ENCODE assay signal across 17 cellular contexts in genomic region chr15:52786436-52787122, GRCh38. TPM values are rescaled to one million over a fixed set of nuclear protein-coding genes. Genes with fewer than 3 reads are reported as not detected.
DNase-seq lines count a peak whose midpoint lies in the region; TF ChIP-seq lines count a peak whose summit lies in the region.
"Had no signal": no experiment of that assay in that cellular context is flagged by ENCODE, and none has a peak within 500 bp of the region (broad histone marks: within the 10 kb centered on the region; RNA-seq: fewer than 3 reads in every experiment).

No MANE protein-coding gene starts in this region.

- peak; percentile 22 for DNase-seq in nephron progenitor cell
- no peak for DNase-seq in NCI-H128 (lab: John Stamatoyannopoulos, UW; ENCODE audit: unreplicated experiment)
- no peak for DNase-seq in cortex of kidney (lab: John Stamatoyannopoulos, UW)
- DNase-seq in NCI-H146 treated with DMSO at 0.1 percent for 48 hours (lab: John Stamatoyannopoulos, UW; ENCODE audit: unreplicated experiment): no peak
- no peak for DNase-seq in EL
- DNase-seq: amygdala; CD8-positive, alpha-beta memory T cell; central memory CD4-positive, alpha-beta T cell; DND-41; effector CD8-positive, alpha-beta T cell; NCI-H1105 treated with DMSO at 0.1 percent for 48 hours; ovary had no signal

- H3K9me3 ChIP-seq in ES-I3 (ENCODE audit: control insufficient read depth, insufficient read depth, low read length) (no peaks in the 10 kb centered on the region), iPS-15b (ENCODE audit: control insufficient read depth, insufficient read depth, low read length) (no peaks in the 10 kb centered on the region)
- H3K9me3 ChIP-seq: ovary had no signal

- H3K4me1 ChIP-seq in ES-I3 (ENCODE audit: insufficient read depth, low read length): peaks cover 8% of the 10 kb centered on the region; the same call in 1 of the 2 replicates
- H3K4me1 ChIP-seq in iPS-15b (ENCODE audit: control insufficient read depth, insufficient read depth, low read length): peaks cover 10% of the 10 kb centered on the region

- H3K27me3 Mint-ChIP-seq in IgD-negative memory B cell (peaks cover 67% of the 10 kb centered on the region), nephron progenitor cell (ENCODE audit: low read depth, poor library complexity) (peaks cover 99% of the 10 kb centered on the region)

- H3K36me3 ChIP-seq in ES-I3 (ENCODE audit: insufficient read depth, low read length) (no peaks in the 10 kb centered on the region), iPS-15b (ENCODE audit: control insufficient read depth, insufficient read depth, low read length) (no peaks in the 10 kb centered on the region)
- H3K36me3 ChIP-seq: ovary had no signal

- no peak for TF ChIP-seq CTCF in nephron progenitor cell (IDR thresholded peaks at IDR 0.05)

- H3K4me1 Mint-ChIP-seq in IgD-negative memory B cell: peaks cover 0 to 8% (median 3%) of the 10 kb centered on the region in 3 donors
- H3K4me1 Mint-ChIP-seq in nephron progenitor cell: peaks cover 30% of the 10 kb centered on the region

- H3K4me3 ChIP-seq in iPS-15b (ENCODE audit: low read depth, low read length): peak overlapping the region; percentile 50
- H3K4me3 ChIP-seq: ovary had no signal

- H3K36me3 Mint-ChIP-seq in IgD-negative memory B cell (no peaks in the 10 kb centered on the region), nephron progenitor cell (ENCODE audit: low read depth) (no peaks in the 10 kb centered on the region)
- H3K36me3 Mint-ChIP-seq: CD8-positive, alpha-beta memory T cell; mesothelial cell of epicardium had no signal

- H3K27ac Mint-ChIP-seq in IgD-negative memory B cell (peak overlapping the region in 2 of 3 donors; percentile 30 to 84), nephron progenitor cell (no peak overlapping the region)
- H3K27ac Mint-ChIP-seq: mesothelial cell of epicardium had no signal

- H3K4me3 Mint-ChIP-seq in IgD-negative memory B cell (peak overlapping the region in 2 of 4 donors; percentile 59 to 83), nephron progenitor cell (peak overlapping the region; percentile 71)
- H3K4me3 Mint-ChIP-seq: mesothelial cell of epicardium had no signal

- peaks cover 95% of the 10 kb centered on the region for H3K27me3 ChIP-seq in iPS-15b (ENCODE audit: control insufficient read depth, insufficient read depth, low read length)
- H3K27me3 ChIP-seq: ovary had no signal

- H3K9me3 Mint-ChIP-seq in IgD-negative memory B cell (peaks cover 0 to 5% (median 0%) of the 10 kb centered on the region in 3 donors), nephron progenitor cell (no peaks in the 10 kb centered on the region)
- H3K9me3 Mint-ChIP-seq: mesothelial cell of epicardium had no signal

- peak overlapping the region; percentile 42; the same call in 1 of the 2 replicates for H3K9ac ChIP-seq in ES-I3 (ENCODE audit: low read depth, low read length)
- H3K9ac ChIP-seq in iPS-15b (ENCODE audit: low read depth, low read length): no peak overlapping the region

RNA-seq across cellular contexts. Expression of gene ONECUT1, which starts 3.6 kb away (rescaled TPM):
- not detected for polyA plus RNA-seq in IgD-negative memory B cell
- polyA plus RNA-seq: CD8-positive, alpha-beta memory T cell; keratinocyte; ovary had no signal
